Comparison of ENCODE assay signal across 1 cellular context in genomic region chr15:67004142-67004541, GRCh38.
A peak's percentile ranks its signal among the peaks of the same experiment; 100 is the strongest.
TF ChIP-seq lines count a peak whose summit lies in the region.

No MANE protein-coding gene starts in this region.

TF ChIP-seq in GM12878, 131 proteins besides CTCF, POLR2A, EP300 and RAD21 (continued from another document):
- no peak for TF ChIP-seq NKRF (conservative IDR thresholded peaks at IDR 0.05)
- TF ChIP-seq, protein P1, sequence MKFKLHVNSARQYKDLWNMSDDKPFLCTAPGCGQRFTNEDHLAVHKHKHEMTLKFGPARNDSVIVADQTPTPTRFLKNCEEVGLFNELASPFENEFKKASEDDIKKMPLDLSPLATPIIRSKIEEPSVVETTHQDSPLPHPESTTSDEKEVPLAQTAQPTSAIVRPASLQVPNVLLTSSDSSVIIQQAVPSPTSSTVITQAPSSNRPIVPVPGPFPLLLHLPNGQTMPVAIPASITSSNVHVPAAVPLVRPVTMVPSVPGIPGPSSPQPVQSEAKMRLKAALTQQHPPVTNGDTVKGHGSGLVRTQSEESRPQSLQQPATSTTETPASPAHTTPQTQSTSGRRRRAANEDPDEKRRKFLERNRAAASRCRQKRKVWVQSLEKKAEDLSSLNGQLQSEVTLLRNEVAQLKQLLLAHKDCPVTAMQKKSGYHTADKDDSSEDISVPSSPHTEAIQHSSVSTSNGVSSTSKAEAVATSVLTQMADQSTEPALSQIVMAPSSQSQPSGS (IDR thresholded peaks at IDR 0.05; ENCODE audit: low read length), result peak; percentile 22; the same call in 1 of the 2 replicates
- peak; percentile 51; the same call in 1 of the 2 replicates for TF ChIP-seq MTA2 (IDR thresholded peaks at IDR 0.05; ENCODE audit: low read depth)
- peak; percentile 24 for TF ChIP-seq MEF2B (IDR thresholded peaks at IDR 0.05; ENCODE audit: partially characterized antibody, poor library complexity, severe bottlenecking)
- TF ChIP-seq SPI1 (IDR thresholded peaks at IDR 0.05; ENCODE audit: borderline replicate concordance, insufficient read depth, low read depth, low read length), result peak; percentile 56; the same call in 1 of the 2 replicates
- no peak for TF ChIP-seq USF2 (IDR thresholded peaks at IDR 0.05; ENCODE audit: borderline replicate concordance, low read depth, low read length)
- TF ChIP-seq EGR1 (IDR thresholded peaks at IDR 0.05; ENCODE audit: borderline replicate concordance in 1 of 2, low read depth in 2 of 2, low read length in 2 of 2), result no peak
- TF ChIP-seq POU2F2 (IDR thresholded peaks at IDR 0.05; ENCODE audit: borderline replicate concordance, low read depth, low read length), result peak; percentile 38; the same call in 1 of the 3 replicates
- no peak for TF ChIP-seq REST (IDR thresholded peaks at IDR 0.05; ENCODE audit: low read depth, low read length)
- TF ChIP-seq, protein P2, sequence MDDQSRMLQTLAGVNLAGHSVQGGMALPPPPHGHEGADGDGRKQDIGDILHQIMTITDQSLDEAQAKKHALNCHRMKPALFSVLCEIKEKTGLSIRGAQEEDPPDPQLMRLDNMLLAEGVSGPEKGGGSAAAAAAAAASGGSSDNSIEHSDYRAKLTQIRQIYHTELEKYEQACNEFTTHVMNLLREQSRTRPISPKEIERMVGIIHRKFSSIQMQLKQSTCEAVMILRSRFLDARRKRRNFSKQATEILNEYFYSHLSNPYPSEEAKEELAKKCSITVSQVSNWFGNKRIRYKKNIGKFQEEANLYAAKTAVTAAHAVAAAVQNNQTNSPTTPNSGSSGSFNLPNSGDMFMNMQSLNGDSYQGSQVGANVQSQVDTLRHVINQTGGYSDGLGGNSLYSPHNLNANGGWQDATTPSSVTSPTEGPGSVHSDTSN (IDR thresholded peaks at IDR 0.05; ENCODE audit: insufficient replicate concordance, low read depth, low read length), result peak; percentile 83
- TF ChIP-seq, protein P3, sequence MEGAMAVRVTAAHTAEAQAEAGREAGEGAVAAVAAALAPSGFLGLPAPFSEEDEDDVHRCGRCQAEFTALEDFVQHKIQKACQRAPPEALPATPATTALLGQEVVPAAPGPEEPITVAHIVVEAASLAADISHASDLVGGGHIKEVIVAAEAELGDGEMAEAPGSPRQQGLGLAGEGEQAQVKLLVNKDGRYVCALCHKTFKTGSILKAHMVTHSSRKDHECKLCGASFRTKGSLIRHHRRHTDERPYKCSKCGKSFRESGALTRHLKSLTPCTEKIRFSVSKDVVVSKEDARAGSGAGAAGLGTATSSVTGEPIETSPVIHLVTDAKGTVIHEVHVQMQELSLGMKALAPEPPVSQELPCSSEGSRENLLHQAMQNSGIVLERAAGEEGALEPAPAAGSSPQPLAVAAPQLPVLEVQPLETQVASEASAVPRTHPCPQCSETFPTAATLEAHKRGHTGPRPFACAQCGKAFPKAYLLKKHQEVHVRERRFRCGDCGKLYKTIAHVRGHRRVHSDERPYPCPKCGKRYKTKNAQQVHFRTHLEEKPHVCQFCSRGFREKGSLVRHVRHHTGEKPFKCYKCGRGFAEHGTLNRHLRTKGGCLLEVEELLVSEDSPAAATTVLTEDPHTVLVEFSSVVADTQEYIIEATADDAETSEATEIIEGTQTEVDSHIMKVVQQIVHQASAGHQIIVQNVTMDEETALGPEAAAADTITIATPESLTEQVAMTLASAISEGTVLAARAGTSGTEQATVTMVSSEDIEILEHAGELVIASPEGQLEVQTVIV (IDR thresholded peaks at IDR 0.05; ENCODE audit: borderline replicate concordance, partially characterized antibody), result no peak
- TF ChIP-seq RUNX3 (IDR thresholded peaks at IDR 0.05; ENCODE audit: low read length), result peak; percentile 43
- TF ChIP-seq IKZF2 (IDR thresholded peaks at IDR 0.05), result peak; percentile 68 to 72; a peak in 3 of 4 replicates
- no peak for TF ChIP-seq SUPT20H (IDR thresholded peaks at IDR 0.05; ENCODE audit: borderline replicate concordance, control insufficient read depth, low read depth, low read length)
- TF ChIP-seq, protein P4, sequence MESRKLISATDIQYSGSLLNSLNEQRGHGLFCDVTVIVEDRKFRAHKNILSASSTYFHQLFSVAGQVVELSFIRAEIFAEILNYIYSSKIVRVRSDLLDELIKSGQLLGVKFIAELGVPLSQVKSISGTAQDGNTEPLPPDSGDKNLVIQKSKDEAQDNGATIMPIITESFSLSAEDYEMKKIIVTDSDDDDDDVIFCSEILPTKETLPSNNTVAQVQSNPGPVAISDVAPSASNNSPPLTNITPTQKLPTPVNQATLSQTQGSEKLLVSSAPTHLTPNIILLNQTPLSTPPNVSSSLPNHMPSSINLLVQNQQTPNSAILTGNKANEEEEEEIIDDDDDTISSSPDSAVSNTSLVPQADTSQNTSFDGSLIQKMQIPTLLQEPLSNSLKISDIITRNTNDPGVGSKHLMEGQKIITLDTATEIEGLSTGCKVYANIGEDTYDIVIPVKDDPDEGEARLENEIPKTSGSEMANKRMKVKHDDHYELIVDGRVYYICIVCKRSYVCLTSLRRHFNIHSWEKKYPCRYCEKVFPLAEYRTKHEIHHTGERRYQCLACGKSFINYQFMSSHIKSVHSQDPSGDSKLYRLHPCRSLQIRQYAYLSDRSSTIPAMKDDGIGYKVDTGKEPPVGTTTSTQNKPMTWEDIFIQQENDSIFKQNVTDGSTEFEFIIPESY (IDR thresholded peaks at IDR 0.05), result no peak
- TF ChIP-seq BHLHE40 (IDR thresholded peaks at IDR 0.05; ENCODE audit: borderline replicate concordance in 1 of 2, low read depth in 2 of 2, low read length in 1 of 2), result 0 out of 4 replicates have a peak, but pooled peaks of 1 of the 2 experiments have one; percentile 14
- no peak for TF ChIP-seq JUNB (IDR thresholded peaks at IDR 0.05)
- TF ChIP-seq RCOR1 (conservative IDR thresholded peaks at IDR 0.05; ENCODE audit: low read depth, low read length), result no peak
